In genomic region chrX:32533848-32534247, GRCh38 we compare ENCODE assay signal across 23 cellular contexts.
DNase-seq lines count a peak whose midpoint lies in the region; ATAC-seq and TF ChIP-seq lines count a peak whose summit lies in the region.
"Had no signal": no experiment of that assay in that cellular context is flagged by ENCODE, and none has a peak within 500 bp of the region (broad histone marks: within the 10 kb centered on the region; RNA-seq: fewer than 3 reads in every experiment).

No MANE protein-coding gene starts in this region.

- no peak for DNase-seq in NAMALWA (ENCODE audit: low spot score)
- DNase-seq in GM13977 (ENCODE audit: low spot score), result no peak
- no peak for DNase-seq in dorsolateral prefrontal cortex
- no peak for DNase-seq in T-cell
- DNase-seq: activated CD4-positive, alpha-beta T cell treated with anti-CD3 and anti-CD28 coated beads, Interleukin-2, amount 50 U/mL, for 1 hour; foreskin melanocyte; hippocampal formation; NCI-H1048; NCI-H526 treated with DMSO at 0.1 percent for 48 hours; OCI-M1; SHP77 treated with DMSO at 0.1 percent for 48 hours; stimulated activated CD4-positive, alpha-beta T cell treated with anti-CD3 and anti-CD28 coated beads, Interleukin-15, amount 100 ng/mL, for 24 hours; testis had no signal

- intact Hi-C loops in dorsolateral prefrontal cortex (cut with DNase I), result loop anchor here in 1 of 2 donors (10.0 kb wide), 1 partner anchor 811 kb away; no protein-coding TSS in a partner anchor

- H3K27me3 Mint-ChIP-seq in T-cell, result peaks cover 0 to 4% of the 10 kb centered on the region in 2 donors
- H3K27me3 Mint-ChIP-seq: central memory CD8-positive, alpha-beta T cell had no signal

- POLR2A ChIA-PET in T-cell (lab: Charles Lee), result no interaction called here

- peaks cover 0 to 74% (median 15%) of the 10 kb centered on the region in 45 donors for H3K27me3 ChIP-seq in dorsolateral prefrontal cortex
- H3K27me3 ChIP-seq: right atrium auricular region, testis had no signal

- H3K27ac Mint-ChIP-seq in T-cell, result no peak overlapping the region

- TF ChIP-seq CTCF in GM13977 (IDR thresholded peaks at IDR 0.05; ENCODE audit: extremely low read depth, insufficient read depth, missing control alignments), result no peak
- TF ChIP-seq CTCF in dorsolateral prefrontal cortex (IDR thresholded peaks at IDR 0.05 in 54 of 56, conservative IDR thresholded peaks at IDR 0.05 in 2 of 56; ENCODE audit: low read depth in 1 of 56, partially characterized antibody in 56 of 56), result no peak

- no peak overlapping the region for H3K4me3 Mint-ChIP-seq in T-cell
- H3K4me3 Mint-ChIP-seq: central memory CD8-positive, alpha-beta T cell had no signal

- in situ Hi-C loops in GM13977 (cut with MboI; ENCODE audit: low pct_unique_long_range_greater_than_20kb, low sequenced_read_pairs, unreplicated experiment), result no loop called here

- ATAC-seq in GM18502 (IDR thresholded peaks at IDR 0.05; ENCODE audit: poor library complexity, unreplicated experiment), result peak; percentile 89
- peak; percentile 37 for ATAC-seq in GM18909 (IDR thresholded peaks at IDR 0.05; ENCODE audit: poor library complexity, unreplicated experiment)
- peak; percentile 42 for ATAC-seq in HG02798 (IDR thresholded peaks at IDR 0.05; ENCODE audit: poor library complexity, unreplicated experiment)
- peak; percentile 61 for ATAC-seq in HG03460 (IDR thresholded peaks at IDR 0.05; ENCODE audit: unreplicated experiment)
- no peak for ATAC-seq in T-cell (replicated peaks in 1 of 4)
- ATAC-seq: HCT116 had no signal

- H3K27ac ChIP-seq in dorsolateral prefrontal cortex, result no peak overlapping the region
- H3K27ac ChIP-seq: C4-2B, KMS-11, right atrium auricular region, testis had no signal

- no peak overlapping the region for H3K4me3 ChIP-seq in dorsolateral prefrontal cortex
- H3K4me3 ChIP-seq: lung, right atrium auricular region, testis had no signal

- H3K9me3 Mint-ChIP-seq in T-cell, result no peaks in the 10 kb centered on the region

- CTCF ChIA-PET in T-cell (lab: Charles Lee), result no interaction called here

- no peaks in the 10 kb centered on the region for H3K36me3 Mint-ChIP-seq in T-cell

- H3K4me1 Mint-ChIP-seq in T-cell, result peaks cover 0 to 3% (median 0%) of the 10 kb centered on the region in 3 donors
- H3K4me1 Mint-ChIP-seq: central memory CD8-positive, alpha-beta T cell had no signal

Comparison
In these comparisons a context has a peak if more than half of its experiments do, and no peak if none do; other contexts are left out.
1. ATAC-seq: peak in GM18502 (single experiment), GM18909 (single experiment), HG02798 (single experiment) and HG03460 (single experiment); none in T-cell (0 of 4).